11 cellular contexts compared by ENCODE assay signal in the genomic region with DNA sequence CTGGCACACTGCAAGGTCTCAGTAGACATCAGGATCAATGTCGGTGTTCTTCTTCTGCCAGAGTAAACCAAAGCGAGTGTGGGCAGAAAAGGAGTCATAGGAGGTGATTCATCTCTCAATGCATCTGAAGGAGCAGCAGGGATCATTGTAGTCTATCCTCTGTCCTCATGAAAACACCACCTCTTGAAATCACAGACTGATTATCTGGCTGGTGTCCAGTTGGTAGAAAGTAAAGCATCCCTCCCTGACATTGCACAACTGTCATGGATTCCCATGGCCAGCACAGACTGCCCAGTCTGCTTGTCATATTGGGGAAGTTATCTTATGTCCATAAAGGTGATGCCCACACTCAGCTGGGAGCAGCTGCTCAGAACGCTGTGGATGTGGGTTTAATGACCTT.
DNase-seq lines count a peak whose midpoint lies in the region; ATAC-seq and TF ChIP-seq lines count a peak whose summit lies in the region.
"Had no signal": no experiment of that assay in that cellular context is flagged by ENCODE, and none has a peak within 500 bp of the region (broad histone marks: within the 10 kb centered on the region; RNA-seq: fewer than 3 reads in every experiment).

No MANE protein-coding gene starts in this region.

- H4K20me1 ChIP-seq in fibroblast of lung (ENCODE audit: control insufficient read depth, extremely low read depth, insufficient read depth, low read length) = no peaks in the 10 kb centered on the region

- H3K27me3 ChIP-seq in fibroblast of lung (ENCODE audit: control insufficient read depth, insufficient read depth, low read length) (no peaks in the 10 kb centered on the region), skeletal muscle satellite cell (ENCODE audit: control insufficient read depth, insufficient read depth, low read length) (no peaks in the 10 kb centered on the region)
- H3K27me3 ChIP-seq: heart left ventricle had no signal

- H3K4me3 ChIP-seq in fibroblast of lung (replicated peaks in 1 of 4; ENCODE audit: control extremely low read depth in 1 of 4, insufficient read depth in 1 of 4, low read depth in 3 of 4, low read length in 4 of 4) (no peak overlapping the region), skeletal muscle satellite cell (ENCODE audit: low read length) (no peak overlapping the region)
- H3K4me3 ChIP-seq: GM12878, heart left ventricle had no signal

- H3K9me3 ChIP-seq in fibroblast of lung (ENCODE audit: control insufficient read depth, insufficient read depth, low read depth, low read length) (no peaks in the 10 kb centered on the region), skeletal muscle satellite cell (replicated peaks; ENCODE audit: low read length) (peaks cover 4% of the 10 kb centered on the region)
- H3K9me3 ChIP-seq: heart left ventricle had no signal

- no peaks in the 10 kb centered on the region for H3K79me2 ChIP-seq in fibroblast of lung (ENCODE audit: control insufficient read depth, insufficient read depth, low read length)

- peak; percentile 79 for DNase-seq in GM04504 (ENCODE audit: low read depth)
- peak; percentile 97 for DNase-seq in RPMI7951 (ENCODE audit: low read depth)
- peak; percentile 67 to 93 for DNase-seq in fibroblast of lung (ENCODE audit: low read depth in 2 of 2)
- no peak for DNase-seq in HuH-7.5 (ENCODE audit: low spot score)
- DNase-seq: heart left ventricle, NCI-H2171 treated with DMSO at 0.1 percent for 48 hours had no signal

- H2AFZ ChIP-seq in fibroblast of lung (ENCODE audit: low read length) = no peak overlapping the region

- H3K27ac ChIP-seq in fibroblast of lung (ENCODE audit: insufficient read depth, low read length) = no peak overlapping the region

- H3K4me2 ChIP-seq in fibroblast of lung (ENCODE audit: extremely low read depth, insufficient read depth, low read length) (no peak overlapping the region), skeletal muscle satellite cell (ENCODE audit: low read length) (peak overlapping the region; percentile 49)

- no peak overlapping the region for H3K9ac ChIP-seq in fibroblast of lung (ENCODE audit: insufficient read depth, low read length)
- peak overlapping the region; percentile 42 for H3K9ac ChIP-seq in skeletal muscle satellite cell (ENCODE audit: low read depth, low read length)

- H3K36me3 ChIP-seq in fibroblast of lung (ENCODE audit: control insufficient read depth, insufficient read depth, low read length) = no peaks in the 10 kb centered on the region
- H3K36me3 ChIP-seq in skeletal muscle satellite cell (ENCODE audit: insufficient read depth, low read length) = no peaks in the 10 kb centered on the region
- H3K36me3 ChIP-seq: heart left ventricle had no signal

- TF ChIP-seq CTCF in fibroblast of lung (conservative IDR thresholded peaks at IDR 0.05 in 1 of 2, IDR thresholded peaks at IDR 0.05 in 1 of 2; ENCODE audit: low read depth in 1 of 2, low read length in 2 of 2) = no peak

- H3K4me1 ChIP-seq in fibroblast of lung (ENCODE audit: control insufficient read depth, extremely low read depth, insufficient read depth, low read length) = peaks cover 4% of the 10 kb centered on the region
- peaks cover 35% of the 10 kb centered on the region for H3K4me1 ChIP-seq in skeletal muscle satellite cell (ENCODE audit: control insufficient read depth, insufficient read depth, low read length)

- ATAC-seq in GM18858 (IDR thresholded peaks at IDR 0.05; ENCODE audit: unreplicated experiment) (no peak), HG03457 (IDR thresholded peaks at IDR 0.05; ENCODE audit: unreplicated experiment) (no peak)
- ATAC-seq: activated naive CD4-positive, alpha-beta T cell treated with anti-CD3 and anti-CD28 coated beads, Interleukin-2, amount 50 U/mL, for 72 hours; GM12878 had no signal
